28 cellular contexts compared by ENCODE assay signal in genomic region chr6:90492369-90492768, GRCh38.
"Had no signal": no experiment of that assay in that cellular context is flagged by ENCODE, and none has a peak within 500 bp of the region (broad histone marks: within the 10 kb centered on the region; RNA-seq: fewer than 3 reads in every experiment).

No MANE protein-coding gene starts in this region.

- H3K36me3 ChIP-seq: neural progenitor cell, ovary, right lobe of liver, sigmoid colon, stomach, thoracic aorta, thyroid gland, tibial nerve, upper lobe of left lung, vagina had no signal

- H3K27me3 ChIP-seq: neural progenitor cell, ovary, right lobe of liver, sigmoid colon, thyroid gland, upper lobe of left lung, vagina had no signal

- H3K27ac Mint-ChIP-seq: neural progenitor cell; progenitor cell of endocrine pancreas; stimulated activated effector memory CD8-positive, alpha-beta T cell treated with anti-CD3 and anti-CD28 coated beads, Interleukin-12 subunit alpha, Interleukin-12 subunit beta, amount 100 ng/mL, for 72 hours; stimulated activated naive B cell treated with anti-CD40 and anti-IgM and Interleukin-4, amounts not matched to agents 10 μg/mL and 1 μg/mL and 100 μg/mL, for 72 hours; stimulated activated naive CD8-positive, alpha-beta T cell treated with anti-CD3 and anti-CD28 coated beads, Interleukin-15, Interleukin-2, amounts not matched to agents 100 ng/mL and 50 ng/mL, for 24 hours had no signal

- FAIRE-seq: small intestine, urothelium cell line had no signal

- H3K4me1 Mint-ChIP-seq: stimulated activated effector memory CD8-positive, alpha-beta T cell treated with anti-CD3 and anti-CD28 coated beads, Interleukin-12 subunit alpha, Interleukin-12 subunit beta, amount 100 ng/mL, for 72 hours; stimulated activated naive B cell treated with anti-CD40 and anti-IgM and Interleukin-4, amounts not matched to agents 10 μg/mL and 1 μg/mL and 100 μg/mL, for 72 hours had no signal

- H3K79me2 ChIP-seq: parathyroid adenoma had no signal

- H3K4me1 ChIP-seq: parathyroid adenoma, psoas muscle, right lobe of liver, sigmoid colon, stomach, thyroid gland, vagina had no signal

- H3K9ac ChIP-seq: neural progenitor cell, parathyroid adenoma had no signal

- DNase-seq: occipital lobe; ovary; posterior cingulate gyrus; psoas muscle; right cardiac atrium; right lobe of liver; sigmoid colon; small intestine; stimulated activated CD4-positive, alpha-beta T cell treated with anti-CD3 and anti-CD28 coated beads, Interleukin-15, amount 100 ng/mL, for 24 hours; stimulated activated CD4-positive, alpha-beta T cell treated with anti-CD3 and anti-CD28 coated beads, Interleukin-2, amount 100 ng/mL, for 24 hours; stimulated activated CD4-positive, alpha-beta T cell treated with anti-CD3 and anti-CD28 coated beads, Interleukin-2, amount 100 ng/mL, for 48 hours; stimulated activated CD4-positive, alpha-beta T cell treated with anti-CD3 and anti-CD28 coated beads, Interleukin-4, amount 100 ng/mL, for 24 hours; stimulated activated naive B cell treated with anti-CD40 and anti-IgM and Interleukin-4, amounts not matched to agents 10 μg/mL and 1 μg/mL and 100 μg/mL, for 72 hours; stimulated activated naive CD4-positive, alpha-beta T cell treated with Interleukin-2 at 50 U/mL for 16 hours; stomach; thyroid gland; trophoblast cell; upper lobe of left lung had no signal

- H3K4me3 ChIP-seq: neural progenitor cell, ovary, psoas muscle, right lobe of liver, sigmoid colon, stomach, thoracic aorta, thyroid gland, tibial nerve, upper lobe of left lung, vagina had no signal

- H3K4me3 Mint-ChIP-seq: nephron; neural progenitor cell; stimulated activated effector memory CD8-positive, alpha-beta T cell treated with anti-CD3 and anti-CD28 coated beads, Interleukin-12 subunit alpha, Interleukin-12 subunit beta, amount 100 ng/mL, for 72 hours; stimulated activated naive B cell treated with anti-CD40 and anti-IgM and Interleukin-4, amounts not matched to agents 10 μg/mL and 1 μg/mL and 100 μg/mL, for 72 hours; stimulated activated naive CD8-positive, alpha-beta T cell treated with anti-CD3 and anti-CD28 coated beads, Interleukin-15, Interleukin-2, amounts not matched to agents 100 ng/mL and 50 ng/mL, for 24 hours had no signal

- H3K27ac ChIP-seq: neural progenitor cell, ovary, parathyroid adenoma, psoas muscle, right lobe of liver, sigmoid colon, stomach, thoracic aorta, thyroid gland, tibial nerve, upper lobe of left lung, vagina had no signal

- H3K9me3 Mint-ChIP-seq: nephron; stimulated activated effector memory CD8-positive, alpha-beta T cell treated with anti-CD3 and anti-CD28 coated beads, Interleukin-12 subunit alpha, Interleukin-12 subunit beta, amount 100 ng/mL, for 72 hours; stimulated activated naive B cell treated with anti-CD40 and anti-IgM and Interleukin-4, amounts not matched to agents 10 μg/mL and 1 μg/mL and 100 μg/mL, for 72 hours; stimulated activated naive CD8-positive, alpha-beta T cell treated with anti-CD3 and anti-CD28 coated beads, Interleukin-15, Interleukin-2, amounts not matched to agents 100 ng/mL and 50 ng/mL, for 24 hours had no signal

- ATAC-seq: psoas muscle; right cardiac atrium; right lobe of liver; stimulated activated effector memory CD8-positive, alpha-beta T cell treated with anti-CD3 and anti-CD28 coated beads, Interleukin-12 subunit alpha, Interleukin-12 subunit beta, amount 100 ng/mL, for 72 hours; stimulated activated naive B cell treated with anti-CD40 and anti-IgM and Interleukin-4, amounts not matched to agents 10 μg/mL and 1 μg/mL and 100 μg/mL, for 72 hours had no signal

- H2AFZ ChIP-seq: neural progenitor cell, parathyroid adenoma had no signal

- H3K36me3 Mint-ChIP-seq: stimulated activated effector memory CD8-positive, alpha-beta T cell treated with anti-CD3 and anti-CD28 coated beads, Interleukin-12 subunit alpha, Interleukin-12 subunit beta, amount 100 ng/mL, for 72 hours; stimulated activated naive B cell treated with anti-CD40 and anti-IgM and Interleukin-4, amounts not matched to agents 10 μg/mL and 1 μg/mL and 100 μg/mL, for 72 hours had no signal

- H3K9me3 ChIP-seq: ovary, psoas muscle, right lobe of liver, sigmoid colon, stomach, thoracic aorta, thyroid gland, tibial nerve, upper lobe of left lung, vagina had no signal

- H3K4me2 ChIP-seq: neural progenitor cell had no signal
